ENCODE assay signal across 1 cellular context in the genomic region with DNA sequence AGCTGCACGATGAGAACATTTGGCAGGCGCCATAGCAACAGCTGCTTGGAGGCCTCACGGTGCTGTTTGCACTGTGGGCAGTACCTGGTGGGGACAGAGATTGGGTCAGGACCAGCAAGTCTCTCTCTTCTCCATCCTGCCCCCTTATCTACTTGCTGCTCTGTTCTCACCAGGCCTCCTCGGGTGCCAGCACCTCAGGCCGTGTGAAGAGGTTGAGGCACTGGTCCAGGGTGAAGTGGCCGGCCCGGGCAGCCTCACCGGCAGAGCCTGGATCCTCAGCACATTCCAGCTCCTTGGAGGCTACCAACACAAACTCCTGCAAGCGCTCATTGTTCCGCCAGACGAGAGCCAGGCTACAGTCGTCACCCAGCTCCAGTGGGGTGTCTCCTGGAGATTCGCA.
TF ChIP-seq lines count a peak whose summit lies in the region.

No MANE protein-coding gene starts in this region.

TF ChIP-seq in endothelial cell of umbilical vein, 7 proteins besides CTCF, POLR2A, EP300 and RAD21:
- TF ChIP-seq EZH2 (IDR thresholded peaks at IDR 0.05; ENCODE audit: borderline replicate concordance, low read depth, low read length, severe bottlenecking) (no peak), MYC (IDR thresholded peaks at IDR 0.05; ENCODE audit: low read depth, low read length) (no peak), JUN (IDR thresholded peaks at IDR 0.05; ENCODE audit: borderline replicate concordance, insufficient read depth, insufficient read length, low read depth) (no peak), GATA2 (IDR thresholded peaks at IDR 0.05; ENCODE audit: insufficient read depth, insufficient read length, low read depth, low read length) (no peak), FOS (IDR thresholded peaks at IDR 0.05; ENCODE audit: borderline replicate concordance, insufficient read depth, low read length) (no peak), POLR2AphosphoS5 (IDR thresholded peaks at IDR 0.05; ENCODE audit: insufficient read depth, low read depth, low read length) (no peak)
- TF ChIP-seq, protein P1, sequence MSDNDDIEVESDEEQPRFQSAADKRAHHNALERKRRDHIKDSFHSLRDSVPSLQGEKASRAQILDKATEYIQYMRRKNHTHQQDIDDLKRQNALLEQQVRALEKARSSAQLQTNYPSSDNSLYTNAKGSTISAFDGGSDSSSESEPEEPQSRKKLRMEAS (IDR thresholded peaks at IDR 0.05; ENCODE audit: insufficient read depth, insufficient read length): no peak
